In genomic region chr12:64633940-64634337, GRCh38 we compare ENCODE assay signal across 8 cellular contexts. TPM values are rescaled to one million over a fixed set of nuclear protein-coding genes. Genes with fewer than 3 reads are reported as not detected.
DNase-seq lines count a peak whose midpoint lies in the region; ATAC-seq and TF ChIP-seq lines count a peak whose summit lies in the region.

No MANE protein-coding gene starts in this region.

- H3K4me1 ChIP-seq in RWPE2 (ENCODE audit: insufficient read depth, poor library complexity, severe bottlenecking) (peaks cover 4% of the 10 kb centered on the region), thoracic aorta (ENCODE audit: control insufficient read depth in 1 of 2, low read depth in 2 of 2) (peaks cover 52 to 99% of the 10 kb centered on the region in 2 donors), testis (no peaks in the 10 kb centered on the region)

- ATAC-seq in RWPE2 (ENCODE audit: low read depth) (peak; percentile 85), thoracic aorta (ENCODE audit: insufficient number of reproducible peaks, low FRiP score, low read depth) (no peak)

- H3K36me3 ChIP-seq in RWPE2 (ENCODE audit: low read depth), result peaks cover 4% of the 10 kb centered on the region; the same call in 1 of the 2 replicates
- peaks cover 4% of the 10 kb centered on the region for H3K36me3 ChIP-seq in thoracic aorta
- H3K36me3 ChIP-seq in testis (ENCODE audit: low read depth, missing control alignments), result no peaks in the 10 kb centered on the region
- H3K36me3 ChIP-seq in WERI-Rb-1, result no peaks in the 10 kb centered on the region

- no peaks in the 10 kb centered on the region for H3K9me3 ChIP-seq in RWPE2 (ENCODE audit: severe bottlenecking)
- no peaks in the 10 kb centered on the region for H3K9me3 ChIP-seq in thoracic aorta
- no peaks in the 10 kb centered on the region for H3K9me3 ChIP-seq in testis
- H3K9me3 ChIP-seq in WERI-Rb-1 (ENCODE audit: severe bottlenecking), result no peaks in the 10 kb centered on the region

- no peak overlapping the region for H3K4me3 ChIP-seq in RWPE2 (ENCODE audit: severe bottlenecking)
- H3K4me3 ChIP-seq in thoracic aorta, result no peak overlapping the region
- H3K4me3 ChIP-seq in testis, result no peak overlapping the region
- H3K4me3 ChIP-seq in WERI-Rb-1 (ENCODE audit: low read depth, low read length), result no peak overlapping the region

- peak; percentile 48 for DNase-seq in activated CD8-positive, alpha-beta memory T cell treated with anti-CD3 and anti-CD28 coated beads, Interleukin-2, amount 50 U/mL, for 4 hours
- DNase-seq in activated CD8-positive, alpha-beta memory T cell treated with anti-CD3 and anti-CD28 coated beads for 24 hours, result no peak
- DNase-seq in RWPE2 (ENCODE audit: low spot score), result no peak
- peak; percentile 51 for DNase-seq in fibroblast of gingiva (ENCODE audit: low read depth)
- no peak for DNase-seq in thoracic aorta (ENCODE audit: low spot score)
- no peak for DNase-seq in testis
- no peak for DNase-seq in middle frontal gyrus (ENCODE audit: extremely low spot score, low spot score)
- no peak for DNase-seq in WERI-Rb-1

- no peak for TF ChIP-seq CTCF in RWPE2 (IDR thresholded peaks at IDR 0.05; ENCODE audit: poor library complexity, severe bottlenecking)
- TF ChIP-seq CTCF in thoracic aorta (IDR thresholded peaks at IDR 0.05), result no peak
- no peak for TF ChIP-seq CTCF in testis (IDR thresholded peaks at IDR 0.05)
- TF ChIP-seq CTCF in WERI-Rb-1 (IDR thresholded peaks at IDR 0.05; ENCODE audit: low read depth, low read length), result no peak

- H3K27ac ChIP-seq in RWPE2 (ENCODE audit: poor library complexity, severe bottlenecking) (no peak overlapping the region), thoracic aorta (peak overlapping the region; percentile 78 to 80), testis (no peak overlapping the region), WERI-Rb-1 (no peak overlapping the region)

- TF ChIP-seq POLR2A in testis (IDR thresholded peaks at IDR 0.05), result no peak

- intact Hi-C loops in testis (cut with DNase I; ENCODE audit: low total_unique reads), result no loop called here

- H3K27me3 ChIP-seq in RWPE2 (ENCODE audit: insufficient read depth, poor library complexity, severe bottlenecking), result no peaks in the 10 kb centered on the region
- no peaks in the 10 kb centered on the region for H3K27me3 ChIP-seq in thoracic aorta (replicated peaks; ENCODE audit: insufficient read depth)
- no peaks in the 10 kb centered on the region for H3K27me3 ChIP-seq in testis
- no peaks in the 10 kb centered on the region for H3K27me3 ChIP-seq in WERI-Rb-1 (ENCODE audit: insufficient read depth, low read depth, severe bottlenecking)

RNA-seq across cellular contexts. Expression of gene RASSF3, which starts 23.6 kb away (rescaled TPM):
- 100 to 1,000 TPM; 126 to 149 TPM for total RNA-seq in thoracic aorta
- 10 to 100 TPM; 20.3 to 26.4 TPM for total RNA-seq in testis
- polyA plus RNA-seq in testis (ENCODE audit: insufficient read depth, low read depth, low replicate concordance), result 27.5 TPM

Comparison
In these comparisons a context has a peak if more than half of its experiments do, and no peak if none do; other contexts are left out.
1. DNase-seq: peak in activated CD8-positive, alpha-beta memory T cell treated with anti-CD3 and anti-CD28 coated beads, Interleukin-2, amount 50 U/mL, for 4 hours (single experiment) and fibroblast of gingiva (single experiment); none in activated CD8-positive, alpha-beta memory T cell treated with anti-CD3 and anti-CD28 coated beads for 24 hours (single experiment), RWPE2 (single experiment), thoracic aorta (single experiment), testis (single experiment), middle frontal gyrus (single experiment) and WERI-Rb-1 (single experiment).
2. H3K27ac ChIP-seq: peak in thoracic aorta (2 of 2); none in RWPE2 (single experiment), testis (0 of 2) and WERI-Rb-1 (single experiment).
3. RNA of gene RASSF3, which starts 23.6 kb away (total RNA-seq): 126 to 149 TPM in thoracic aorta; 20.3 to 26.4 TPM in testis; every median in the first group is over 4 times any median in the second.